ENCODE assay signal across 1 cellular context in genomic region chr16:50401355-50401754, GRCh38.
TF ChIP-seq lines count a peak whose summit lies in the region.

No MANE protein-coding gene starts in this region.

TF ChIP-seq in HepG2, 621 proteins besides CTCF, POLR2A, EP300 and RAD21:
- TF ChIP-seq SKI (IDR thresholded peaks at IDR 0.05; ENCODE audit: partially characterized antibody): no peak
- no peak for TF ChIP-seq DBP (CRISPR knock-in tag; IDR thresholded peaks at IDR 0.05; ENCODE audit: not compliant biosample characterization)
- no peak for TF ChIP-seq SMC3 (IDR thresholded peaks at IDR 0.05; ENCODE audit: low read length)
- no peak for TF ChIP-seq GMEB1 (CRISPR knock-in tag; IDR thresholded peaks at IDR 0.05; ENCODE audit: borderline replicate concordance)
- no peak for TF ChIP-seq HOXA7 (CRISPR knock-in tag; IDR thresholded peaks at IDR 0.05)
- no peak for TF ChIP-seq ZNF260 (CRISPR knock-in tag; IDR thresholded peaks at IDR 0.05; ENCODE audit: borderline replicate concordance, low read depth)
- TF ChIP-seq ZNF781 (CRISPR knock-in tag; IDR thresholded peaks at IDR 0.05; ENCODE audit: borderline replicate concordance, not compliant biosample characterization): no peak
- TF ChIP-seq MEIS1 (CRISPR knock-in tag; IDR thresholded peaks at IDR 0.05; ENCODE audit: borderline replicate concordance): no peak
- no peak for TF ChIP-seq FOXA1 (IDR thresholded peaks at IDR 0.05)
- no peak for TF ChIP-seq FOXA1 (CRISPR knock-in tag; IDR thresholded peaks at IDR 0.05)
